ENCODE assay signal across 1 cellular context in genomic region chr17:72684405-72685020, GRCh38.
TF ChIP-seq lines count a peak whose summit lies in the region.

No MANE protein-coding gene starts in this region.

TF ChIP-seq in GM23338, 12 proteins besides CTCF, POLR2A, EP300 and RAD21 (continued from another document):
- TF ChIP-seq REST (IDR thresholded peaks at IDR 0.05; ENCODE audit: unreplicated experiment): no peak
TF ChIP-seq in GM23338: peak in this region for 0.
